Comparison of ENCODE assay signal across 8 cellular contexts in genomic region chr11:121416909-121417567, GRCh38. TPM values are rescaled to one million over a fixed set of nuclear protein-coding genes. Genes with fewer than 3 reads are reported as not detected.
DNase-seq lines count a peak whose midpoint lies in the region; ATAC-seq and TF ChIP-seq lines count a peak whose summit lies in the region.

No MANE protein-coding gene starts in this region.

- H4K20me1 ChIP-seq in Karpas-422 (ENCODE audit: insufficient read depth, low read depth, low read length): no peaks in the 10 kb centered on the region
- H4K20me1 ChIP-seq in neural progenitor cell (ENCODE audit: low read depth): no peaks in the 10 kb centered on the region

- H3K9me2 ChIP-seq in Karpas-422 (replicated peaks; ENCODE audit: insufficient read depth, low read length): no peaks in the 10 kb centered on the region

- no peaks in the 10 kb centered on the region for H3K79me2 ChIP-seq in Karpas-422 (ENCODE audit: low read length)
- no peaks in the 10 kb centered on the region for H3K79me2 ChIP-seq in neural progenitor cell (ENCODE audit: low read depth)

- H3K9me3 ChIP-seq in Karpas-422 (ENCODE audit: low read length): no peaks in the 10 kb centered on the region
- H3K9me3 ChIP-seq in neural progenitor cell (ENCODE audit: low read depth): no peaks in the 10 kb centered on the region
- H3K9me3 ChIP-seq in vagina: no peaks in the 10 kb centered on the region

- H3K9ac ChIP-seq in Karpas-422 (ENCODE audit: low read length) (peak overlapping the region; percentile 30; the same call in 1 of the 2 replicates), neural progenitor cell (no peak overlapping the region)

- peak overlapping the region; percentile 47 to 83 for H3K27ac Mint-ChIP-seq in effector memory CD8-positive, alpha-beta T cell
- H3K27ac Mint-ChIP-seq in neural progenitor cell: peak overlapping the region; percentile 22

- no peak overlapping the region for H3K4me3 ChIP-seq in Karpas-422 (ENCODE audit: low read length)
- H3K4me3 ChIP-seq in neural progenitor cell: no peak overlapping the region
- no peak overlapping the region for H3K4me3 ChIP-seq in vagina

- ATAC-seq in GM21381 (IDR thresholded peaks at IDR 0.05; ENCODE audit: unreplicated experiment): peak; percentile 65
- ATAC-seq in effector memory CD8-positive, alpha-beta T cell (replicated peaks): peak; percentile 61

- H3F3A ChIP-seq in neural progenitor cell (ENCODE audit: low read depth): no peaks in the 10 kb centered on the region

- TF ChIP-seq POLR2A in vagina (IDR thresholded peaks at IDR 0.05): no peak

- H3K27ac ChIP-seq in Karpas-422 (ENCODE audit: low read length) (peak overlapping the region; percentile 65), neural progenitor cell (no peak overlapping the region), vagina (peak overlapping the region; percentile 6)

- H3K4me1 Mint-ChIP-seq in effector memory CD8-positive, alpha-beta T cell (ENCODE audit: low read depth in 2 of 2): peaks cover 23 to 30% of the 10 kb centered on the region in 2 donors
- peaks cover 4% of the 10 kb centered on the region for H3K4me1 Mint-ChIP-seq in neural progenitor cell

- DNase-seq in AG20443 (ENCODE audit: low spot score) (peak; percentile 86), Karpas-422 (no peak), neural progenitor cell (ENCODE audit: low spot score) (no peak), vagina (ENCODE audit: extremely low spot score in 2 of 2) (peak in 1 of 2 donors; percentile 91), NCI-H1436 (lab: John Stamatoyannopoulos, UW) (no peak)
- DNase-seq in activated CD4-positive, alpha-beta T cell treated with anti-CD3 and anti-CD28 coated beads for 1 hour: peak; percentile 18
- peak; percentile 26 to 51 (median 50) for DNase-seq in effector memory CD8-positive, alpha-beta T cell

- H3K4me1 ChIP-seq in Karpas-422 (ENCODE audit: low read length): peaks cover 50% of the 10 kb centered on the region
- no peaks in the 10 kb centered on the region for H3K4me1 ChIP-seq in neural progenitor cell
- H3K4me1 ChIP-seq in vagina: peaks cover 23% of the 10 kb centered on the region

- TF ChIP-seq CTCF in neural progenitor cell (IDR thresholded peaks at IDR 0.05) (no peak), vagina (IDR thresholded peaks at IDR 0.05) (no peak)

- H3K27me3 ChIP-seq in Karpas-422 (ENCODE audit: low read length) (no peaks in the 10 kb centered on the region), neural progenitor cell (no peaks in the 10 kb centered on the region), vagina (no peaks in the 10 kb centered on the region)

- H3K9me3 Mint-ChIP-seq in effector memory CD8-positive, alpha-beta T cell: no peaks in the 10 kb centered on the region
- H3K9me3 Mint-ChIP-seq in neural progenitor cell: no peaks in the 10 kb centered on the region

- H3K36me3 Mint-ChIP-seq in effector memory CD8-positive, alpha-beta T cell (ENCODE audit: insufficient read depth): no peaks in the 10 kb centered on the region
- H3K36me3 Mint-ChIP-seq in neural progenitor cell: no peaks in the 10 kb centered on the region

- intact Hi-C loops in vagina (cut with DNase I): no loop called here

- H3K4me3 Mint-ChIP-seq in effector memory CD8-positive, alpha-beta T cell: peak overlapping the region in 1 of 2 donors; percentile 21
- no peak overlapping the region for H3K4me3 Mint-ChIP-seq in neural progenitor cell

- no peaks in the 10 kb centered on the region for H3K27me3 Mint-ChIP-seq in effector memory CD8-positive, alpha-beta T cell
- peaks cover 6% of the 10 kb centered on the region for H3K27me3 Mint-ChIP-seq in neural progenitor cell (ENCODE audit: insufficient read depth, low read depth)

- no peak overlapping the region for H3K4me2 ChIP-seq in Karpas-422 (ENCODE audit: low read depth, low read length, poor library complexity, severe bottlenecking)
- no peak overlapping the region for H3K4me2 ChIP-seq in neural progenitor cell

- no peak overlapping the region for H2AFZ ChIP-seq in Karpas-422 (ENCODE audit: low read length)
- H2AFZ ChIP-seq in neural progenitor cell (replicated peaks): peak overlapping the region; percentile 70

- no peaks in the 10 kb centered on the region for H3K36me3 ChIP-seq in Karpas-422 (ENCODE audit: insufficient read depth, low read length)
- no peaks in the 10 kb centered on the region for H3K36me3 ChIP-seq in neural progenitor cell
- H3K36me3 ChIP-seq in vagina: no peaks in the 10 kb centered on the region

RNA-seq across cellular contexts. Expression of gene SORL1, which starts 35.1 kb away (rescaled TPM):
- 197 and 232 TPM in 2 replicates for total RNA-seq in Karpas-422 (2014; rRNA removed; shearing (Covaris generic); ENCODE audit: low replicate concordance)
- total RNA-seq in neural progenitor cell (ENCODE audit: low replicate concordance) (45.6 and 46.0 TPM in 2 replicates), vagina (38.3 TPM)

Comparison
In these comparisons a context has a peak if more than half of its experiments do, and no peak if none do; other contexts are left out.
1. DNase-seq: peak in AG20443 (single experiment), activated CD4-positive, alpha-beta T cell treated with anti-CD3 and anti-CD28 coated beads for 1 hour (single experiment) and effector memory CD8-positive, alpha-beta T cell (3 of 3); none in Karpas-422 (single experiment), neural progenitor cell (single experiment) and NCI-H1436 (single experiment).